1 cellular context compared by ENCODE assay signal in genomic region chr20:17565164-17565845, GRCh38.
TF ChIP-seq lines count a peak whose summit lies in the region.

No MANE protein-coding gene starts in this region.

TF ChIP-seq in IMR-90, 13 proteins besides CTCF, POLR2A, EP300 and RAD21:
- TF ChIP-seq CHD1 (IDR thresholded peaks at IDR 0.05; ENCODE audit: low read depth, low read length) (no peak), RCOR1 (IDR thresholded peaks at IDR 0.05; ENCODE audit: insufficient replicate concordance, low read length) (no peak)
